Comparison of ENCODE assay signal across 27 cellular contexts in the genomic region with DNA sequence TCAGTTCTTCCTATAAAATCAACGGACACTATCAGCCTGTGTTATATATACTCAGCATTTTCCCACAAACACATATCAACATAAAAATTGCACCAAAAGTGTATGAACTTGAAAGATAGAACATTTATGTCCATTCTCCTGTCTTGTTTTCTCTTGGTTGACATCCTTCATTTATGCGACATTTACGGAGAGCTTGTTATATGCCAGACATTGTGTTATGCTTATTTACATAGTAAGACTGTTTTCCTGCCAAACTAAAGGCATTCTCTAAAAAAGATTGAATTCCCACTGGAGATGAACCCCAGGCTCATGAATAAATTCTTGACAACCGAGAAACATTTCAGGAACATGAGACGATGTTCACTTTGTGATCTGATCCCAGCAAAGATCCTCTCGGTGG.
"Had no signal": no experiment of that assay in that cellular context is flagged by ENCODE, and none has a peak within 500 bp of the region (broad histone marks: within the 10 kb centered on the region; RNA-seq: fewer than 3 reads in every experiment).

No MANE protein-coding gene starts in this region.

- H3K36me3 ChIP-seq: colonic mucosa, esophagus muscularis mucosa, esophagus squamous epithelium, gastrocnemius medialis, gastroesophageal sphincter, heart left ventricle, heart right ventricle had no signal

- H3K27me3 ChIP-seq: colonic mucosa, dorsolateral prefrontal cortex, esophagus squamous epithelium, foreskin keratinocyte had no signal

- H3K27ac ChIP-seq: colonic mucosa, coronary artery, dorsolateral prefrontal cortex, epithelial cell of prostate, esophagus muscularis mucosa, esophagus squamous epithelium, foreskin keratinocyte, gastrocnemius medialis, gastroesophageal sphincter, heart left ventricle, heart right ventricle had no signal

- DNase-seq: colonic mucosa; cortex of kidney; dermis blood vessel endothelial cell; dorsolateral prefrontal cortex; effector CD4-positive, alpha-beta T cell; effector CD8-positive, alpha-beta T cell; effector memory CD4-positive, alpha-beta T cell; effector memory CD8-positive, alpha-beta T cell; endodermal cell; erythroblast; esophagus squamous epithelium; foreskin fibroblast; foreskin keratinocyte; foreskin melanocyte; gastrocnemius medialis; glutamatergic neuron; head of caudate nucleus; heart left ventricle; heart right ventricle had no signal

- FAIRE-seq: colon, endometrium, endothelial cell of umbilical vein, frontal cortex had no signal

- H3K4me3 ChIP-seq: colonic mucosa, coronary artery, dorsolateral prefrontal cortex, esophagus muscularis mucosa, esophagus squamous epithelium, gastrocnemius medialis, gastroesophageal sphincter, heart left ventricle, heart right ventricle had no signal

- H3K9me3 ChIP-seq: colonic mucosa, esophagus muscularis mucosa, esophagus squamous epithelium, gastrocnemius medialis, gastroesophageal sphincter, heart left ventricle, heart right ventricle had no signal
